1 cellular context compared by ENCODE assay signal in the genomic region with DNA sequence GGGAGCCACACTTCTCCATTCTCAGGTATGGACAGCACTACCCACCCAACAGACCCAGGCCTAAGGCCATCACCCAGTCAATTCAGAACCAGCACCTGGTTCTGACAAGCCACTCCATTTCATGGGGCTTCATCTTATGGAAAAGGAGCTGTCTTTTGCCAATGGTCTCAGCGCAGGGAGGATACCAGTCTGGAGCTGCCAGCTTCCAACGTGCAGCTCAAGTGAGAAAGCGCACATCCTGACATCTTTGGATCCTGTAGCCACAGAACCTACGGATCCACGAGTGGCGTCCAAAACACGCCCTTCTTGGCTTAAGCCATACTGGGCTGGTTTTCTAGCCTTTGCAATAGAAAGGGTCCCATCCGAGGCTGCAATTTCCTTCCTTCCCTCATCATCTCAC.
TF ChIP-seq lines count a peak whose summit lies in the region.

No MANE protein-coding gene starts in this region.

TF ChIP-seq in GM23338, 12 proteins besides CTCF, POLR2A, EP300 and RAD21 (continued from another document):
- TF ChIP-seq, protein P1, sequence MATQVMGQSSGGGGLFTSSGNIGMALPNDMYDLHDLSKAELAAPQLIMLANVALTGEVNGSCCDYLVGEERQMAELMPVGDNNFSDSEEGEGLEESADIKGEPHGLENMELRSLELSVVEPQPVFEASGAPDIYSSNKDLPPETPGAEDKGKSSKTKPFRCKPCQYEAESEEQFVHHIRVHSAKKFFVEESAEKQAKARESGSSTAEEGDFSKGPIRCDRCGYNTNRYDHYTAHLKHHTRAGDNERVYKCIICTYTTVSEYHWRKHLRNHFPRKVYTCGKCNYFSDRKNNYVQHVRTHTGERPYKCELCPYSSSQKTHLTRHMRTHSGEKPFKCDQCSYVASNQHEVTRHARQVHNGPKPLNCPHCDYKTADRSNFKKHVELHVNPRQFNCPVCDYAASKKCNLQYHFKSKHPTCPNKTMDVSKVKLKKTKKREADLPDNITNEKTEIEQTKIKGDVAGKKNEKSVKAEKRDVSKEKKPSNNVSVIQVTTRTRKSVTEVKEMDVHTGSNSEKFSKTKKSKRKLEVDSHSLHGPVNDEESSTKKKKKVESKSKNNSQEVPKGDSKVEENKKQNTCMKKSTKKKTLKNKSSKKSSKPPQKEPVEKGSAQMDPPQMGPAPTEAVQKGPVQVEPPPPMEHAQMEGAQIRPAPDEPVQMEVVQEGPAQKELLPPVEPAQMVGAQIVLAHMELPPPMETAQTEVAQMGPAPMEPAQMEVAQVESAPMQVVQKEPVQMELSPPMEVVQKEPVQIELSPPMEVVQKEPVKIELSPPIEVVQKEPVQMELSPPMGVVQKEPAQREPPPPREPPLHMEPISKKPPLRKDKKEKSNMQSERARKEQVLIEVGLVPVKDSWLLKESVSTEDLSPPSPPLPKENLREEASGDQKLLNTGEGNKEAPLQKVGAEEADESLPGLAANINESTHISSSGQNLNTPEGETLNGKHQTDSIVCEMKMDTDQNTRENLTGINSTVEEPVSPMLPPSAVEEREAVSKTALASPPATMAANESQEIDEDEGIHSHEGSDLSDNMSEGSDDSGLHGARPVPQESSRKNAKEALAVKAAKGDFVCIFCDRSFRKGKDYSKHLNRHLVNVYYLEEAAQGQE (IDR thresholded peaks at IDR 0.05; ENCODE audit: unreplicated experiment), result no peak
